Comparison of ENCODE assay signal across 8 cellular contexts in genomic region chr19:29605653-29606419, GRCh38. TPM values are rescaled to one million over a fixed set of nuclear protein-coding genes. Genes with fewer than 3 reads are reported as not detected.
A peak's percentile ranks its signal among the peaks of the same experiment; 100 is the strongest.
DNase-seq lines count a peak whose midpoint lies in the region; ATAC-seq, FAIRE-seq and TF ChIP-seq lines count a peak whose summit lies in the region.

Gene POP4, plus strand, starts transcription at chr19:29606283. Its CDS starts 36 bp downstream, at chr19:29606319.

- peaks cover 5% of the 10 kb centered on the region for H3K4me1 ChIP-seq in astrocyte (ENCODE audit: insufficient read depth, low read length)

- DNase-seq in NCI-H2029 (lab: John Stamatoyannopoulos, UW) = peak; percentile 93
- peak; percentile 94 for DNase-seq in T-helper 22 cell (ENCODE audit: low read depth)
- peak; percentile 88 for DNase-seq in astrocyte (ENCODE audit: low read depth)
- DNase-seq in hepatic stellate cell (ENCODE audit: low spot score) = peak; percentile 99
- DNase-seq in renal cortical epithelial cell (ENCODE audit: low read depth) = peak; percentile 86
- DNase-seq in cortex of kidney (lab: John Stamatoyannopoulos, UW) = no peak

- H3K27ac ChIP-seq in astrocyte (ENCODE audit: low read depth, low read length) = peak within 1 kb of the TSS; percentile 95

- peaks cover 13% of the 10 kb centered on the region for H3K79me2 ChIP-seq in astrocyte (ENCODE audit: insufficient read depth, low read length)

- H4K20me1 ChIP-seq in astrocyte (ENCODE audit: insufficient read depth, low read length) = no peaks in the 10 kb centered on the region

- peak within 1 kb of the TSS; percentile 100 for H3K27ac Mint-ChIP-seq in astrocyte (ENCODE audit: unreplicated experiment)

- no peaks in the 10 kb centered on the region for H3K27me3 ChIP-seq in astrocyte (ENCODE audit: insufficient read depth, low read length)

- H2AFZ ChIP-seq in astrocyte (ENCODE audit: low read depth, low read length) = peak within 1 kb of the TSS; percentile 99

- ATAC-seq in GM18499 (IDR thresholded peaks at IDR 0.05; ENCODE audit: insufficient read depth, unreplicated experiment) (peak; percentile 27), HG02943 (IDR thresholded peaks at IDR 0.05; ENCODE audit: low read depth, unreplicated experiment) (peak; percentile 56)

- H3K36me3 ChIP-seq in astrocyte (ENCODE audit: insufficient read depth, low read length) = peaks cover 3% of the 10 kb centered on the region

- peak within 1 kb of the TSS; percentile 100 for H3K4me3 Mint-ChIP-seq in astrocyte (ENCODE audit: unreplicated experiment)

- no peak for TF ChIP-seq CTCF in astrocyte (IDR thresholded peaks at IDR 0.05; ENCODE audit: insufficient read depth, low read depth, low read length)

- no peaks in the 10 kb centered on the region for H3K27me3 Mint-ChIP-seq in astrocyte (ENCODE audit: low read depth, unreplicated experiment)

- no peaks in the 10 kb centered on the region for H3K9me3 ChIP-seq in astrocyte (ENCODE audit: insufficient read depth, low read depth, low read length)

- peaks cover 2% of the 10 kb centered on the region for H3K4me1 Mint-ChIP-seq in astrocyte (ENCODE audit: low read depth, unreplicated experiment)

- H3K4me3 ChIP-seq in astrocyte (ENCODE audit: insufficient read depth, low read depth, low read length) = peak within 1 kb of the TSS; percentile 96

- no peaks in the 10 kb centered on the region for H3K9me3 Mint-ChIP-seq in astrocyte (ENCODE audit: unreplicated experiment)

- H3K4me2 ChIP-seq in astrocyte (ENCODE audit: low read length) = peak within 1 kb of the TSS; percentile 91

- no peaks in the 10 kb centered on the region for H3K36me3 Mint-ChIP-seq in astrocyte (ENCODE audit: low read depth, unreplicated experiment)

- peak within 1 kb of the TSS; percentile 98 for H3K9ac ChIP-seq in astrocyte (ENCODE audit: low read length)

- FAIRE-seq in astrocyte (lab: Jason Lieb, UNC) = no peak

RNA-seq across cellular contexts. Expression of gene POP4, which starts in this region (rescaled TPM):
- 52.3 and 60.6 TPM in 2 replicates for total RNA-seq in astrocyte
- 66.4 and 113 TPM in 2 replicates for total RNA-seq in renal cortical epithelial cell
